ENCODE assay signal across 38 cellular contexts in genomic region chr20:57638895-57639236, GRCh38. TPM values are rescaled to one million over a fixed set of nuclear protein-coding genes. Genes with fewer than 3 reads are reported as not detected.
"Had no signal": no experiment of that assay in that cellular context is flagged by ENCODE, and none has a peak within 500 bp of the region (broad histone marks: within the 10 kb centered on the region; RNA-seq: fewer than 3 reads in every experiment).

No MANE protein-coding gene starts in this region.

- H3K4me3 ChIP-seq: adrenal gland, body of pancreas, cardiac muscle cell had no signal

- H3K36me3 ChIP-seq: adrenal gland, cardiac muscle cell had no signal

- H3K4me3 Mint-ChIP-seq: activated B cell treated with CpG ODN at 0.5 μM for 24 hours; activated CD4-positive, alpha-beta memory T cell treated with anti-CD3 and anti-CD28 coated beads for 36 hours; activated CD4-positive, alpha-beta T cell treated with anti-CD3 and anti-CD28 coated beads, Interleukin-2, amount 10 ng/mL, durations not matched to agents 24 days and 14 days; activated CD8-positive, alpha-beta memory T cell treated with anti-CD3 and anti-CD28 coated beads, Interleukin-2, amount 10 ng/mL, durations not matched to agents 7 days and 5 days; activated CD8-positive, alpha-beta T cell treated with anti-CD3 and anti-CD28 coated beads, Interleukin-2, amount 10 ng/mL, durations not matched to agents 7 days and 5 days; activated naive CD8-positive, alpha-beta T cell treated with anti-CD3 and anti-CD28 coated beads for 36 hours; activated T-cell treated with anti-CD3 and anti-CD28 coated beads, Interleukin-2, amount 50 U/mL, for 24 hours; central memory CD8-positive, alpha-beta T cell; T-helper 1 cell treated with Interleukin-12 subunit alpha and Interleukin-12 subunit beta and Interleukin-4 antibody, amounts not matched to agents 30 μg/mL and 1 μg/mL, for 36 hours; T-helper 2 cell treated with Interferon-gamma antibody and Interleukin-4, amounts not matched to agents 5 μg/mL and 100 μg/mL, for 36 hours had no signal

- H3K4me1 ChIP-seq: adrenal gland, body of pancreas had no signal

- H3K27me3 ChIP-seq: adrenal gland, body of pancreas, cardiac muscle cell had no signal

- H3K4me1 Mint-ChIP-seq: activated B cell treated with CpG ODN at 0.5 μM for 24 hours had no signal

- ATAC-seq: activated CD8-positive, alpha-beta memory T cell treated with anti-CD3 and anti-CD28 coated beads, Interleukin-2, amount 10 ng/mL, durations not matched to agents 7 days and 5 days; activated CD8-positive, alpha-beta T cell treated with anti-CD3 and anti-CD28 coated beads, Interleukin-2, amount 10 ng/mL, durations not matched to agents 7 days and 5 days; activated naive CD4-positive, alpha-beta T cell treated with anti-CD3 and anti-CD28 coated beads, Interleukin-2, amount 50 U/mL, for 72 hours had no signal

- H3K27ac Mint-ChIP-seq: activated B cell treated with CpG ODN at 0.5 μM for 24 hours; activated CD4-positive, alpha-beta memory T cell treated with anti-CD3 and anti-CD28 coated beads for 36 hours; activated CD4-positive, alpha-beta T cell treated with anti-CD3 and anti-CD28 coated beads, Interleukin-2, amount 10 ng/mL, durations not matched to agents 24 days and 14 days; activated CD8-positive, alpha-beta memory T cell treated with anti-CD3 and anti-CD28 coated beads, Interleukin-2, amount 10 ng/mL, durations not matched to agents 7 days and 5 days; activated CD8-positive, alpha-beta T cell treated with anti-CD3 and anti-CD28 coated beads, Interleukin-2, amount 10 ng/mL, durations not matched to agents 7 days and 5 days; activated naive CD4-positive, alpha-beta T cell treated with anti-CD3 and anti-CD28 coated beads, Interleukin-2, amount 50 U/mL, for 72 hours; activated naive CD8-positive, alpha-beta T cell treated with anti-CD3 and anti-CD28 coated beads for 36 hours; activated T-cell treated with anti-CD3 and anti-CD28 coated beads, Interleukin-2, amount 50 U/mL, for 24 hours; activated T-helper 2 cell treated with anti-CD3 and anti-CD28 coated beads, Interferon-gamma antibody, Interleukin-2, Interleukin-4, amounts not matched to agents 10 μg/mL and 5 μg/mL and 100 μg/mL, durations not matched to agents 14 hours and 24 hours and 36 hours; T-helper 1 cell treated with Interleukin-12 subunit alpha and Interleukin-12 subunit beta and Interleukin-4 antibody, amounts not matched to agents 30 μg/mL and 1 μg/mL, for 36 hours; T-helper 2 cell treated with Interferon-gamma antibody and Interleukin-4, amounts not matched to agents 5 μg/mL and 100 μg/mL, for 36 hours had no signal

- H3K9me3 ChIP-seq: body of pancreas had no signal

- H3K27ac ChIP-seq: adrenal gland, body of pancreas, cardiac muscle cell, VCaP had no signal

- DNase-seq: activated B cell treated with CpG ODN at 0.5 μM for 24 hours; activated CD4-positive, alpha-beta memory T cell treated with anti-CD3 and anti-CD28 coated beads for 36 hours; activated CD4-positive, alpha-beta T cell treated with anti-CD3 and anti-CD28 coated beads for 4 hours; activated CD4-positive, alpha-beta T cell treated with anti-CD3 and anti-CD28 coated beads, Interleukin-2, amount 10 ng/mL, durations not matched to agents 24 days and 14 days; activated CD4-positive, alpha-beta T cell treated with anti-CD3 and anti-CD28 coated beads, Interleukin-2, amount 50 U/mL, for 1 hour; activated CD4-positive, alpha-beta T cell treated with anti-CD3 and anti-CD28 coated beads, Interleukin-2, amount 50 U/mL, for 4 hours; activated CD4-positive, CD25-positive, alpha-beta regulatory T cell treated with anti-CD3 and anti-CD28 coated beads, Interleukin-2, amount 50 U/mL, for 72 hours; activated CD8-positive, alpha-beta memory T cell treated with anti-CD3 and anti-CD28 coated beads for 24 hours; activated CD8-positive, alpha-beta memory T cell treated with anti-CD3 and anti-CD28 coated beads, Interleukin-2, amount 10 ng/mL, durations not matched to agents 7 days and 5 days; activated CD8-positive, alpha-beta memory T cell treated with anti-CD3 and anti-CD28 coated beads, Interleukin-2, amount 50 U/mL, for 48 hours; activated effector memory CD4-positive, alpha-beta T cell treated with Interleukin-2 at 50 U/mL for 16 hours; activated gamma-delta T cell; activated naive CD4-positive, alpha-beta T cell treated with anti-CD3 and anti-CD28 coated beads, Interleukin-2, amount 50 U/mL, for 16 hours; activated naive CD4-positive, alpha-beta T cell treated with Interleukin-2 at 50 U/mL for 16 hours; activated naive CD8-positive, alpha-beta T cell treated with anti-CD3 and anti-CD28 coated beads for 36 hours; activated T-cell treated with anti-CD3 and anti-CD28 coated beads, Interleukin-2, amount 50 U/mL, for 24 hours; activated T-cell treated with anti-CD3 and anti-CD28 coated beads, Interleukin-2, amount 50 U/mL, for 48 hours; amniotic stem cell; aorta; body of pancreas; caudate nucleus; cerebellar nuclear complex; T-helper 1 cell; T-helper 2 cell; T-helper 9 cell had no signal

- H3K27me3 Mint-ChIP-seq: activated naive CD8-positive, alpha-beta T cell treated with anti-CD3 and anti-CD28 coated beads for 36 hours; activated T-cell treated with anti-CD3 and anti-CD28 coated beads, Interleukin-2, amount 50 U/mL, for 24 hours had no signal

- FAIRE-seq: astrocyte, bronchial epithelial cell, TTC549 had no signal

RNA-seq across cellular contexts. Expression of gene ZBP1, which starts 18.6 kb away (rescaled TPM):
- total RNA-seq: astrocyte, bronchial epithelial cell, cardiac muscle cell, chondrocyte had no signal
- polyA plus RNA-seq: cardiac muscle cell had no signal
